Comparison of ENCODE assay signal across 27 cellular contexts in the genomic region with DNA sequence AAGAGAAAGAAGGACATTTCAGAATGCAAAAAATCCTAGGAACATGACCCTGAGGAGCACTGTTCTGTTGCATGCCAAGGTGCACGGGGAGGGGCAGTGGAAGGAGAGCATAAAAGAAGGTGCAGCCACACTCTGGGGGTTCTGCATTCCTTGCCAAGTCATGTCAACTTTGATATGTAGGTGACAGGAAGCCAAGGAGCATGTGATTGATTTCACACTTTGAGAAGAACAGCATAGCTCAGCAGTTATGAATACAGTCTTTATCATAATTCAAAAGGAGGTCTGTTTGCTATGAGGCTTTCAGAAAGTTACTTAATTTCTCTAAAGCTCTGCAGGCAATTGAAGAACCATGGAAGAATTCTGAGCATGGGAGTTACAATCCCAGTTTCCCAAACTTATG. TPM values are rescaled to one million over a fixed set of nuclear protein-coding genes. Genes with fewer than 3 reads are reported as not detected.
DNase-seq lines count a peak whose midpoint lies in the region; ATAC-seq, FAIRE-seq and TF ChIP-seq lines count a peak whose summit lies in the region.
"Had no signal": no experiment of that assay in that cellular context is flagged by ENCODE, and none has a peak within 500 bp of the region (broad histone marks: within the 10 kb centered on the region; RNA-seq: fewer than 3 reads in every experiment).

No MANE protein-coding gene starts in this region.

- H2AK5ac ChIP-seq in IMR-90 (ENCODE audit: low read depth, low read length): peak overlapping the region; percentile 42

- no peaks in the 10 kb centered on the region for H3K27me3 ChIP-seq in IMR-90 (ENCODE audit: control insufficient read depth, insufficient read depth, low read length)
- no peaks in the 10 kb centered on the region for H3K27me3 ChIP-seq in K562 (ENCODE audit: control insufficient read depth in 2 of 2, insufficient read depth in 2 of 2, low read length in 2 of 2)
- H3K27me3 ChIP-seq in small intestine (ENCODE audit: control insufficient read depth in 2 of 2, insufficient read depth in 2 of 2, low read length in 2 of 2): no peaks in the 10 kb centered on the region
- H3K27me3 ChIP-seq in heart right ventricle: no peaks in the 10 kb centered on the region
- H3K27me3 ChIP-seq: MG63, neutrophil, uterus had no signal

- H3K9me1 ChIP-seq in IMR-90 (ENCODE audit: insufficient read depth, low read length) (peaks cover 3% of the 10 kb centered on the region; the same call in 1 of the 2 replicates), K562 (ENCODE audit: control insufficient read depth, insufficient read depth, low read length) (no peaks in the 10 kb centered on the region)

- no TSS peak for BruUV-seq in IMR-90 (replicated peaks; lab: Mats Ljungman, UMichigan)
- no TSS peak for BruUV-seq in K562 (replicated peaks; lab: Mats Ljungman, UMichigan)

- H2BK20ac ChIP-seq in IMR-90 (ENCODE audit: low read depth, low read length): peak overlapping the region; percentile 15; the same call in 1 of the 2 replicates

- H4K91ac ChIP-seq in IMR-90 (ENCODE audit: insufficient read depth, low read depth, low read length): peak overlapping the region; percentile 45; the same call in 1 of the 2 replicates

- peak overlapping the region; percentile 73 for H4K5ac ChIP-seq in IMR-90 (ENCODE audit: low read depth, low read length)

- H3K9me3 ChIP-seq in IMR-90 (ENCODE audit: control insufficient read depth, insufficient read depth, low read length) (no peaks in the 10 kb centered on the region), K562 (replicated peaks; ENCODE audit: control insufficient read depth, insufficient read depth, low read depth, low read length) (no peaks in the 10 kb centered on the region), small intestine (ENCODE audit: control insufficient read depth, low read depth) (no peaks in the 10 kb centered on the region), heart right ventricle (no peaks in the 10 kb centered on the region)
- H3K9me3 ChIP-seq: MG63, neutrophil, prostate gland, uterus had no signal

- no peak for DNase-seq in IMR-90
- DNase-seq in K562 (ENCODE audit: extremely low read depth in 1 of 4, low spot score in 3 of 4): no peak
- DNase-seq in iPS-NIHi11 (ENCODE audit: low spot score): peak; percentile 19
- DNase-seq in small intestine: peak; percentile 48
- DNase-seq in AG08396 (ENCODE audit: low spot score): no peak
- no peak for DNase-seq in heart right ventricle
- DNase-seq: activated CD4-positive, CD25-positive, alpha-beta regulatory T cell treated with anti-CD3 and anti-CD28 coated beads, Interleukin-2, amount 50 U/mL, for 72 hours; activated CD8-positive, alpha-beta T cell treated with anti-CD3 and anti-CD28 coated beads for 36 hours; AML-193; CD8-positive, alpha-beta T cell; DMS 273 treated with DMSO at 0.1 percent for 48 hours; KG1; kidney glomerular epithelial cell; MG63; NCI-H1417 treated with DMSO at 0.1 percent for 48 hours; NCI-H2081 treated with DMSO at 0.1 percent for 48 hours; NCI-H345; RPMI8226; stimulated activated naive CD4-positive, alpha-beta T cell treated with Interleukin-2 at 50 U/mL for 16 hours; uterus had no signal

- no peak overlapping the region for H2BK5ac ChIP-seq in IMR-90 (ENCODE audit: low read depth, low read length, poor library complexity, severe bottlenecking)

- no peak for FAIRE-seq in K562 (lab: Jason Lieb, UNC)
- FAIRE-seq in small intestine (lab: Jason Lieb, UNC): no peak
- FAIRE-seq: astrocyte, endometrium, GM12892 had no signal

- H3K4me2 ChIP-seq in IMR-90 (ENCODE audit: low read depth, low read length) (no peak overlapping the region), K562 (ENCODE audit: insufficient read depth, low read length) (no peak overlapping the region)

- no peaks in the 10 kb centered on the region for H4K20me1 ChIP-seq in IMR-90 (ENCODE audit: insufficient read depth, low read length)
- H4K20me1 ChIP-seq in K562 (replicated peaks; ENCODE audit: control insufficient read depth, insufficient read depth, low read length): no peaks in the 10 kb centered on the region

- in situ Hi-C loops in IMR-90 (cut with MboI; ENCODE audit: low sequenced_read_pairs): no loop called here
- in situ Hi-C loops in K562 (cut with MboI): no loop called here

- H3K23ac ChIP-seq in IMR-90 (ENCODE audit: low read depth, low read length): no peak overlapping the region; the same call in 1 of the 2 replicates

- dilution Hi-C loops in IMR-90 (cut with HindIII; ENCODE audit: low sequenced_read_pairs, unreplicated experiment): no loop called here

- POLR2A ChIA-PET in IMR-90 (lab: Charles Lee; ENCODE audit: unreplicated experiment): no interaction called here
- POLR2A ChIA-PET in K562 (lab: Yijun Ruan, JAX): interaction anchor here (0.6 kb wide), 1 partner anchor 1155 kb away, joined by 3 read pairs; no protein-coding TSS in a partner anchor

- H3K4me3 ChIP-seq in IMR-90 (ENCODE audit: insufficient read depth, low read depth, low read length): no peak overlapping the region
- no peak overlapping the region for H3K4me3 ChIP-seq in K562
- no peak overlapping the region for H3K4me3 ChIP-seq in small intestine (ENCODE audit: low read depth in 1 of 2, low read length in 2 of 2)
- no peak overlapping the region for H3K4me3 ChIP-seq in heart right ventricle
- H3K4me3 ChIP-seq: lung, MG63, prostate gland, uterus had no signal

- H3K27ac ChIP-seq in IMR-90 (ENCODE audit: insufficient read depth, low read length) (no peak overlapping the region), K562 (ENCODE audit: extremely low read depth, low read depth, low read length) (no peak overlapping the region), small intestine (ENCODE audit: low read depth in 1 of 2, low read length in 1 of 2) (no peak overlapping the region), heart right ventricle (no peak overlapping the region)
- H3K27ac ChIP-seq: neutrophil, prostate gland, uterus had no signal

- intact Hi-C loops in IMR-90 (cut with micrococcal nuclease): loop anchor here (10.0 kb wide), 1 partner anchor 1430 kb away; no protein-coding TSS in a partner anchor
- intact Hi-C loops in K562 (cut with micrococcal nuclease): no loop called here
- intact Hi-C loops in heart right ventricle (cut with DNase I): no loop called here

- CTCF ChIA-PET in IMR-90 (lab: Yijun Ruan, JAX): interaction anchor here (0.6 to 0.7 kb wide), 3 partner anchors 14 to 163 kb away, joined by 3 to 5 read pairs (median 3); no protein-coding TSS in a partner anchor
- CTCF ChIA-PET in K562 (lab: Yijun Ruan, JAX; ENCODE audit: low intra/inter-chr PET ratio): no interaction called here

- H2AK9ac ChIP-seq in IMR-90 (replicated peaks; ENCODE audit: low read depth, low read length, poor library complexity): no peak overlapping the region

- no peak overlapping the region for H2BK15ac ChIP-seq in IMR-90 (ENCODE audit: low read depth, low read length)

- H4K8ac ChIP-seq in IMR-90 (ENCODE audit: low read depth in 2 of 2, low read length in 2 of 2): no peak overlapping the region; a peak in 1 of 4 replicates

- H3K14ac ChIP-seq in IMR-90 (replicated peaks; ENCODE audit: low read depth, low read length): no peak overlapping the region

- TF ChIP-seq POLR2A in IMR-90 (IDR thresholded peaks at IDR 0.05; ENCODE audit: low read depth, low read length) (no peak), K562 (conservative IDR thresholded peaks at IDR 0.05) (no peak)

- peaks cover 1% of the 10 kb centered on the region; the same call in 1 of the 2 replicates for H3K36me3 ChIP-seq in IMR-90 (ENCODE audit: control insufficient read depth, insufficient read depth, low read length)
- 0 out of 3 replicates have a peak, but pooled peaks cover 8% of the 10 kb centered on the region for H3K36me3 ChIP-seq in K562 (ENCODE audit: control insufficient read depth, insufficient read depth, low read length)
- peaks cover 0 to 2% of the 10 kb centered on the region in 2 donors for H3K36me3 ChIP-seq in small intestine (ENCODE audit: control insufficient read depth in 2 of 2, insufficient read depth in 2 of 2, low read length in 2 of 2)
- H3K36me3 ChIP-seq in heart right ventricle: peaks cover 0 to 6% (median 0%) of the 10 kb centered on the region in 9 donors
- H3K36me3 ChIP-seq: neutrophil, prostate gland, uterus had no signal

- peak overlapping the region; percentile 16; the same call in 1 of the 2 replicates for H2BK120ac ChIP-seq in IMR-90 (ENCODE audit: low read depth, low read length)

- H3K79me2 ChIP-seq in K562 (ENCODE audit: control insufficient read depth, insufficient read depth, low read length): peaks cover 6% of the 10 kb centered on the region; the same call in 2 of the 3 replicates

- no peak for TF ChIP-seq CTCF in IMR-90 (conservative IDR thresholded peaks at IDR 0.05; ENCODE audit: low read depth, low read length)
- TF ChIP-seq CTCF in K562 (IDR thresholded peaks at IDR 0.05 in 2 of 3, conservative IDR thresholded peaks at IDR 0.05 in 1 of 3; ENCODE audit: insufficient read depth in 2 of 3, low read depth in 1 of 3, low read length in 3 of 3): no peak
- no peak for TF ChIP-seq CTCF in heart right ventricle (IDR thresholded peaks at IDR 0.05)

- no peak for TF ChIP-seq EP300 in K562 (IDR thresholded peaks at IDR 0.05; ENCODE audit: low read length)

- H3K79me1 ChIP-seq in IMR-90 (ENCODE audit: low read depth in 1 of 2, low read length in 2 of 2): peaks cover 5 to 37% of the 10 kb centered on the region in 2 experiments

- peak overlapping the region; percentile 50; the same call in 1 of the 2 replicates for H3K18ac ChIP-seq in IMR-90 (ENCODE audit: low read depth, low read length)

- TF ChIP-seq RAD21 in IMR-90 (IDR thresholded peaks at IDR 0.05; ENCODE audit: low read length): no peak
- no peak for TF ChIP-seq RAD21 in K562 (CRISPR knock-in tag; conservative IDR thresholded peaks at IDR 0.05 in 1 of 2, IDR thresholded peaks at IDR 0.05 in 1 of 2)

- no CpG with 5 or more reads among the region's 1 CpG for WGBS in IMR-90 (ENCODE audit: extremely low coverage in 2 of 2, insufficient read length in 1 of 2), 2 experiments
- WGBS in K562 (ENCODE audit: insufficient coverage, low coverage, missing lambda C conversion rate): 31% methylated on average over 1 of the region's 1 CpG
- 23 to 55% (median 44%) methylated on average over 1 of the region's 1 CpG for WGBS in small intestine, 3 donors
- WGBS in heart right ventricle, 2 donors: 78 to 82% methylated on average over 1 of the region's 1 CpG

- H3K4me1 ChIP-seq in IMR-90 (ENCODE audit: control insufficient read depth, insufficient read depth, low read length) (peaks cover 4% of the 10 kb centered on the region; the same call in 1 of the 2 replicates), K562 (replicated peaks in 1 of 2; ENCODE audit: control insufficient read depth in 2 of 2, insufficient read depth in 2 of 2, low read length in 2 of 2) (no peaks in the 10 kb centered on the region), small intestine (ENCODE audit: control insufficient read depth in 2 of 2, insufficient read depth in 1 of 2, low read depth in 1 of 2, low read length in 1 of 2) (peaks cover 4% of the 10 kb centered on the region in 2 donors), heart right ventricle (peaks cover 0 to under 1% (median 0%) of the 10 kb centered on the region in 9 donors)
- H3K4me1 ChIP-seq: prostate gland, uterus had no signal

- peak overlapping the region; percentile 5; the same call in 1 of the 2 replicates for H3K4ac ChIP-seq in IMR-90 (ENCODE audit: low read depth, low read length)

- no peak overlapping the region for H3K9ac ChIP-seq in IMR-90 (ENCODE audit: low read depth, low read length)
- no peak overlapping the region for H3K9ac ChIP-seq in K562 (ENCODE audit: insufficient read depth in 1 of 2, low read depth in 2 of 2, low read length in 2 of 2)

- H3K56ac ChIP-seq in IMR-90 (ENCODE audit: extremely low read depth, insufficient read depth, low read length): no peak overlapping the region

- H2AFZ ChIP-seq in IMR-90 (replicated peaks; ENCODE audit: low read length, poor library complexity) (no peak overlapping the region), K562 (ENCODE audit: low read depth, low read length) (no peak overlapping the region)

- ATAC-seq in IMR-90 (ENCODE audit: low read depth): no peak
- ATAC-seq in K562: no peak
- no peak for ATAC-seq in HG03571 (IDR thresholded peaks at IDR 0.05; ENCODE audit: unreplicated experiment)
- ATAC-seq in heart right ventricle: no peak
- ATAC-seq: activated CD8-positive, alpha-beta T cell treated with anti-CD3 and anti-CD28 coated beads for 36 hours; CD8-positive, alpha-beta T cell had no signal

RNA-seq across cellular contexts. Expression of a gene that starts 50.6 kb away (rescaled TPM):
- total RNA-seq in IMR-90 (2012; rRNA removed) (51.9 and 62.4 TPM in 2 replicates), K562 (2014; rRNA removed) (30.3 and 32.6 TPM in 2 replicates), K562 (2014; rRNA removed; fragmentation: Illumina TruSeq; extraction: Trizol) (20.7 and 22.8 TPM in 2 replicates), K562 (2015; rRNA removed; fragmentation: Illumina TruSeq; extraction: Trizol) (26.2 and 29.2 TPM in 2 replicates), K562 (2021) (29.7 and 30.3 TPM in 2 replicates), heart right ventricle (10 to 100 TPM in 5 of 10 donors, 1 to 10 TPM in 5; 7.5 to 15.0 (median 10.2) TPM)
- polyA plus RNA-seq in IMR-90 (2012; rRNA removed) (18.9 and 19.8 TPM in 2 replicates), K562 (2011; rRNA removed) (18.1 and 24.4 TPM in 2 replicates), K562 (2014; fragmentation: Illumina TruSeq; extraction: Trizol) (17.2 and 20.7 TPM in 2 replicates), K562 (2014; fragmentation: Nextera tagmentation; extraction: Ambion mirVana) (1 to 10 TPM; 5.7 to 7.4 TPM), K562 (2014; rRNA removed) (19.9 and 23.9 TPM in 2 replicates), small intestine (1 to 10 TPM; 2.2 to 8.3 (median 3.0) TPM), heart right ventricle (1 to 10 TPM; 2.9 to 7.5 TPM)
- polyA plus RNA-seq in IMR-90 (2012; cell fraction: cytosol; rRNA removed): 12.1 and 13.6 TPM in 2 replicates
- polyA plus RNA-seq in IMR-90 (2012; cell fraction: nucleus; rRNA removed; ENCODE audit: low replicate concordance): 9.8 and 11.1 TPM in 2 replicates
- total RNA-seq in K562 (2011; cell fraction: chromatin; rRNA removed; ENCODE audit: low replicate concordance): 83.4 and 106 TPM in 2 replicates
- total RNA-seq in K562 (2011; cell fraction: nucleolus; rRNA removed): 65.0 and 69.3 TPM in 2 replicates
- 53.5 and 63.7 TPM in 2 replicates for total RNA-seq in K562 (2011; cell fraction: nucleoplasm; rRNA removed)
- 18.7 and 32.1 TPM in 2 replicates for polyA plus RNA-seq in K562 (2011; cell fraction: cytosol; rRNA removed)
- 23.8 and 25.6 TPM in 2 replicates for polyA plus RNA-seq in K562 (2011; cell fraction: nucleus; rRNA removed)
- 12.4 and 21.9 TPM in 2 replicates for polyA plus RNA-seq in K562 (2012)
- 58.2 and 59.2 TPM in 2 replicates for polyA minus RNA-seq in K562 (2011; rRNA and poly(A)+ RNA removed)
- 14.2 and 21.4 TPM in 2 replicates for polyA minus RNA-seq in K562 (2011; cell fraction: cytosol; rRNA and poly(A)+ RNA removed)
- 79.8 and 98.5 TPM in 2 replicates for polyA minus RNA-seq in K562 (2011; cell fraction: nucleus; rRNA and poly(A)+ RNA removed)

Comparison
In these comparisons a context has a peak if more than half of its experiments do, and no peak if none do; other contexts are left out.
1. DNase-seq: peak in iPS-NIHi11 (single experiment) and small intestine (single experiment); none in IMR-90 (single experiment), K562 (0 of 4), AG08396 (single experiment) and heart right ventricle (0 of 2).